ENCODE assay signal across 22 cellular contexts in the genomic region with DNA sequence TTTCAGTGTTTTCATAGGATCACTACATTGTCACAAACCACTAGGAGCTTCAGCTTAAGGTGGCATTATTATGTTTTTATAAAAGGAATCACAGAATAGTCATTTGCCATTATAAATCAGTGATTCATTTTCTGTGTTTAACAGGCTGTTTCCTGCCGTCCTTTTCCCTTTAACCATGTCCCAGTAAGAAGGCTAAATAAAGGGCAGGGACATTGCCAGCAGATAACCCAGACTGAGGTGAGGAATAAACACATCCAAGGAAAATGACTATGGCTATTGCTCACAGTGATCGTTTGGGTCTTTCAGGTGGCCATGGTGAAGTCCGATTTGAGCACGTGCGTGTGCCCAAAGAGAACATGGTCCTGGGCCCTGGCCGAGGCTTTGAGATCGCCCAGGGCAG. TPM values are rescaled to one million over a fixed set of nuclear protein-coding genes. Genes with fewer than 3 reads are reported as not detected.
"Had no signal": no experiment of that assay in that cellular context is flagged by ENCODE, and none has a peak within 500 bp of the region (broad histone marks: within the 10 kb centered on the region; RNA-seq: fewer than 3 reads in every experiment).

No MANE protein-coding gene starts in this region.

- H3K4me3 Mint-ChIP-seq: activated CD4-positive, alpha-beta memory T cell treated with anti-CD3 and anti-CD28 coated beads, Interleukin-2, amount 10 ng/mL, durations not matched to agents 7 days and 5 days; activated CD4-positive, alpha-beta T cell treated with anti-CD3 and anti-CD28 coated beads, Interleukin-2, amount 10 ng/mL, durations not matched to agents 24 days and 14 days; activated naive CD4-positive, alpha-beta T cell treated with anti-CD3 and anti-CD28 coated beads, Interleukin-2, amount 10 ng/mL, durations not matched to agents 7 days and 5 days; activated T-cell treated with anti-CD3 and anti-CD28 coated beads, Interleukin-2, amount 50 U/mL, for 72 hours; natural killer cell; stimulated activated naive CD8-positive, alpha-beta T cell treated with anti-CD3 and anti-CD28 coated beads, Interleukin-15, Interleukin-2, amounts not matched to agents 100 ng/mL and 50 ng/mL, for 24 hours; T-helper 17 cell had no signal

- H3K4me1 ChIP-seq: colonic mucosa, prostate gland, tibial artery had no signal

- H3K27me3 Mint-ChIP-seq: activated CD4-positive, alpha-beta memory T cell treated with anti-CD3 and anti-CD28 coated beads, Interleukin-2, amount 10 ng/mL, durations not matched to agents 7 days and 5 days; activated CD4-positive, alpha-beta T cell treated with anti-CD3 and anti-CD28 coated beads, Interleukin-2, amount 10 ng/mL, durations not matched to agents 24 days and 14 days; activated naive CD4-positive, alpha-beta T cell treated with anti-CD3 and anti-CD28 coated beads, Interleukin-2, amount 10 ng/mL, durations not matched to agents 7 days and 5 days; stimulated activated naive CD8-positive, alpha-beta T cell treated with anti-CD3 and anti-CD28 coated beads, Interleukin-15, Interleukin-2, amounts not matched to agents 100 ng/mL and 50 ng/mL, for 24 hours; T-helper 17 cell had no signal

- H3K36me3 Mint-ChIP-seq: natural killer cell had no signal

- H3K27ac Mint-ChIP-seq: activated CD4-positive, alpha-beta memory T cell treated with anti-CD3 and anti-CD28 coated beads, Interleukin-2, amount 10 ng/mL, durations not matched to agents 7 days and 5 days; activated CD4-positive, alpha-beta T cell treated with anti-CD3 and anti-CD28 coated beads, Interleukin-2, amount 10 ng/mL, durations not matched to agents 24 days and 14 days; activated naive CD4-positive, alpha-beta T cell treated with anti-CD3 and anti-CD28 coated beads, Interleukin-2, amount 10 ng/mL, durations not matched to agents 7 days and 5 days; activated T-cell treated with anti-CD3 and anti-CD28 coated beads, Interleukin-2, amount 50 U/mL, for 72 hours; natural killer cell; stimulated activated naive CD8-positive, alpha-beta T cell treated with anti-CD3 and anti-CD28 coated beads, Interleukin-15, Interleukin-2, amounts not matched to agents 100 ng/mL and 50 ng/mL, for 24 hours; T-helper 17 cell had no signal

- H3K4me3 ChIP-seq: body of pancreas, colonic mucosa, prostate gland, SK-N-MC, tibial artery had no signal

- H3K9me3 Mint-ChIP-seq: activated CD4-positive, alpha-beta memory T cell treated with anti-CD3 and anti-CD28 coated beads, Interleukin-2, amount 10 ng/mL, durations not matched to agents 7 days and 5 days; activated CD4-positive, alpha-beta T cell treated with anti-CD3 and anti-CD28 coated beads, Interleukin-2, amount 10 ng/mL, durations not matched to agents 24 days and 14 days; activated naive CD4-positive, alpha-beta T cell treated with anti-CD3 and anti-CD28 coated beads, Interleukin-2, amount 10 ng/mL, durations not matched to agents 7 days and 5 days; activated T-cell treated with anti-CD3 and anti-CD28 coated beads, Interleukin-2, amount 50 U/mL, for 72 hours; natural killer cell; stimulated activated naive CD8-positive, alpha-beta T cell treated with anti-CD3 and anti-CD28 coated beads, Interleukin-15, Interleukin-2, amounts not matched to agents 100 ng/mL and 50 ng/mL, for 24 hours had no signal

- H3K4me1 Mint-ChIP-seq: activated CD4-positive, alpha-beta memory T cell treated with anti-CD3 and anti-CD28 coated beads, Interleukin-2, amount 10 ng/mL, durations not matched to agents 7 days and 5 days; activated CD4-positive, alpha-beta T cell treated with anti-CD3 and anti-CD28 coated beads, Interleukin-2, amount 10 ng/mL, durations not matched to agents 24 days and 14 days; activated naive CD4-positive, alpha-beta T cell treated with anti-CD3 and anti-CD28 coated beads, Interleukin-2, amount 10 ng/mL, durations not matched to agents 7 days and 5 days; natural killer cell; T-helper 17 cell had no signal

- DNase-seq: activated CD4-positive, alpha-beta memory T cell treated with anti-CD3 and anti-CD28 coated beads, Interleukin-2, amount 10 ng/mL, durations not matched to agents 7 days and 5 days; activated CD4-positive, alpha-beta T cell treated with anti-CD3 and anti-CD28 coated beads, Interleukin-2, amount 10 ng/mL, durations not matched to agents 24 days and 14 days; activated CD4-positive, CD25-positive, alpha-beta regulatory T cell; activated effector memory CD4-positive, alpha-beta T cell treated with Interleukin-2 at 50 U/mL for 16 hours; activated naive CD4-positive, alpha-beta T cell treated with anti-CD3 and anti-CD28 coated beads, Interleukin-2, amount 10 ng/mL, durations not matched to agents 7 days and 5 days; activated T-cell treated with anti-CD3 and anti-CD28 coated beads, Interleukin-2, amount 50 U/mL, for 72 hours; body of pancreas; central memory CD4-positive, alpha-beta T cell; colonic mucosa; foreskin melanocyte; mammary epithelial cell; midbrain; natural killer cell; stimulated activated CD4-positive, alpha-beta T cell treated with anti-CD3 and anti-CD28 coated beads, Interleukin-12 subunit alpha, Interleukin-12 subunit beta, amount 100 ng/mL, for 4 hours; stimulated activated CD4-positive, alpha-beta T cell treated with anti-CD3 and anti-CD28 coated beads, Interleukin-4, amount 100 ng/mL, for 4 hours; substantia nigra; SW 1271; T-helper 17 cell; tibial artery had no signal

- H3K27me3 ChIP-seq: body of pancreas, colonic mucosa, tibial artery had no signal

- ATAC-seq: activated T-cell treated with anti-CD3 and anti-CD28 coated beads, Interleukin-2, amount 50 U/mL, for 72 hours; body of pancreas; natural killer cell; T-helper 17 cell had no signal

- H3K27ac ChIP-seq: body of pancreas, colonic mucosa, prostate gland, SK-N-MC, tibial artery had no signal

- H3K36me3 ChIP-seq: colonic mucosa had no signal

- H3K9me3 ChIP-seq: body of pancreas, colonic mucosa, prostate gland, tibial artery had no signal

RNA-seq across cellular contexts. Expression of a gene that starts 17.9 kb away (rescaled TPM):
- polyA plus RNA-seq: mammary epithelial cell had no signal
